Comparison of ENCODE assay signal across 17 cellular contexts in the genomic region with DNA sequence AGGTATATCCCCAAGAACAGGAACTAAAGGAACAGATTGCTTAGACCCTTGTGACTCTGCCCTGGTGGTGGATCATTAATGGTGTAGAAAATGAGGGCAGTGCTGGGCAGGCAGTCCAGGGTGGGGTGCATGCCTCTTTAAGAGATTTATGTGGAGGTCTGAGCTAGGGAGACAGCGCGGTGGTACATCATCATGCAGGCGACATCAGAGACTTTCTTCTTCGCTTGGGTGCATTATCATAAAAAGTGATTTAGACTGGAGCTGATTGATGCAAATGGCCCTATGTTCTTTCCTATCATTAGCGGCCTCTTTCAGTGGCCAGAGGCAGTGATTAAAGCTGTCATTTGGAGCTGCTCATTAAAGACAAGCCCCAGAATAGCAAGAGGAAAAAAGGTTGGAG.
DNase-seq lines count a peak whose midpoint lies in the region; FAIRE-seq and TF ChIP-seq lines count a peak whose summit lies in the region.
"Had no signal": no experiment of that assay in that cellular context is flagged by ENCODE, and none has a peak within 500 bp of the region (broad histone marks: within the 10 kb centered on the region; RNA-seq: fewer than 3 reads in every experiment).

No MANE protein-coding gene starts in this region.

- no peak overlapping the region for H3K27ac ChIP-seq in esophagus squamous epithelium
- H3K27ac ChIP-seq: SK-N-MC had no signal

- no peaks in the 10 kb centered on the region for H3K27me3 ChIP-seq in esophagus squamous epithelium

- TF ChIP-seq CTCF in glutamatergic neuron (IDR thresholded peaks at IDR 0.05; ENCODE audit: partially characterized antibody, unreplicated experiment) = no peak
- TF ChIP-seq CTCF in esophagus squamous epithelium (IDR thresholded peaks at IDR 0.05) = no peak

- H3K4me3 ChIP-seq in esophagus squamous epithelium = no peak overlapping the region
- H3K4me3 ChIP-seq: K562, SK-N-MC had no signal

- no peaks in the 10 kb centered on the region for H3K9me3 ChIP-seq in esophagus squamous epithelium

- peaks cover 11 to 21% (median 12%) of the 10 kb centered on the region in 3 donors for H3K4me1 ChIP-seq in esophagus squamous epithelium

- H3K36me3 Mint-ChIP-seq in glutamatergic neuron (ENCODE audit: unreplicated experiment) = peaks cover 5% of the 10 kb centered on the region
- H3K36me3 Mint-ChIP-seq: CD14-positive monocyte, T-cell had no signal

- intact Hi-C loops in esophagus squamous epithelium (cut with DNase I) = loop anchor here (10.0 kb wide), 1 partner anchor 82 kb away; no protein-coding TSS in a partner anchor

- WGBS in esophagus squamous epithelium, 2 donors = 90 to 92% methylated on average over 3 to 5 of the region's 5 CpGs

- H3K27me3 Mint-ChIP-seq in glutamatergic neuron (ENCODE audit: unreplicated experiment) = peaks cover 9% of the 10 kb centered on the region
- H3K27me3 Mint-ChIP-seq: T-cell had no signal

- no peak for TF ChIP-seq POLR2A in esophagus squamous epithelium (IDR thresholded peaks at IDR 0.05)

- H3K36me3 ChIP-seq in esophagus squamous epithelium = no peaks in the 10 kb centered on the region

- DNase-seq in NCI-H526 (lab: John Stamatoyannopoulos, UW) (peak; percentile 10 to 26), NCI-H526 treated with DMSO at 0.1 percent for 48 hours (lab: John Stamatoyannopoulos, UW) (no peak), NCI-H2227 (lab: John Stamatoyannopoulos, UW; ENCODE audit: unreplicated experiment) (peak; percentile 22), glutamatergic neuron (no peak), SIG-M5 treated with dmso at 0.1 percent for 504 hours (lab: John Stamatoyannopoulos, UW; ENCODE audit: unreplicated experiment) (no peak), RCC 7860 (ENCODE audit: low spot score) (no peak), esophagus squamous epithelium (lab: John Stamatoyannopoulos, UW) (no peak)
- DNase-seq in stimulated activated CD4-positive, alpha-beta T cell treated with anti-CD3 and anti-CD28 coated beads, Interleukin-1b, Interleukin-23, amount 100 ng/mL, for 48 hours = no peak
- DNase-seq: Calu3, DMS79, NCI-H510A treated with DMSO at 0.1 percent for 48 hours, PC-3, T-cell had no signal

- H3K4me3 Mint-ChIP-seq in glutamatergic neuron (ENCODE audit: unreplicated experiment) = peak overlapping the region; percentile 80
- H3K4me3 Mint-ChIP-seq: CD14-positive monocyte, T-cell had no signal

- H3K9me3 Mint-ChIP-seq in glutamatergic neuron (ENCODE audit: unreplicated experiment) = peaks cover 19% of the 10 kb centered on the region
- H3K9me3 Mint-ChIP-seq: T-cell had no signal

- H3K4me1 Mint-ChIP-seq in glutamatergic neuron (ENCODE audit: low read depth, unreplicated experiment) = peaks cover 41% of the 10 kb centered on the region
- H3K4me1 Mint-ChIP-seq: T-cell had no signal

- peak overlapping the region; percentile 92 for H3K27ac Mint-ChIP-seq in glutamatergic neuron (ENCODE audit: unreplicated experiment)
- H3K27ac Mint-ChIP-seq: T-cell had no signal

- no peak for FAIRE-seq in RCC 7860 (lab: Jason Lieb, UNC)
- FAIRE-seq: GM12891, K562 had no signal

Comparison
In these comparisons a context has a peak if more than half of its experiments do, and no peak if none do; other contexts are left out.
1. DNase-seq: peak in NCI-H526 (2 of 2) and NCI-H2227 (single experiment); none in NCI-H526 treated with DMSO at 0.1 percent for 48 hours (single experiment), glutamatergic neuron (single experiment), SIG-M5 treated with dmso at 0.1 percent for 504 hours (single experiment), RCC 7860 (single experiment), stimulated activated CD4-positive, alpha-beta T cell treated with anti-CD3 and anti-CD28 coated beads, Interleukin-1b, Interleukin-23, amount 100 ng/mL, for 48 hours (single experiment) and esophagus squamous epithelium (single experiment).